In the genomic region with DNA sequence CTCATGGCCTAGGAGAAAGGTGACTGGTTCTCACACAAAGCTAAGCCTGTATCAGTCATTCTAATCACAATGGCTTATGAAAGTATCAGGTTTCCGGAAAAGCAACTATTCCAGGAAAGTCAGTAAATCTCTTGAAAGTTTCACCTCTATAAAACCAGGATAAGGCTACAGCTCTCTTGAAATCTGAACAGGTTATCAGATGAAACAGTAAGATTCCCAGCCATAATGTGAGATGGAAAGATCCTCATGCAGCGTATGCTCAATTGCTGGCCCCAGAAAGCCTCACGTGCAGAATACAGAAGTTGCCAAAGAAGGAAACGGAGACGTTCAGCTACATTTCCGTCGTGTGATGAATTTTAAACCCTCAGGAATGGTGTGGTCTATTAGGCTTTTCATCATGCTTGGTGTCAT, we compare ENCODE assay signal across 1 cellular context.
TF ChIP-seq lines count a peak whose summit lies in the region.

No MANE protein-coding gene starts in this region.

TF ChIP-seq in K562, 482 proteins besides CTCF, POLR2A, EP300 and RAD21 (continued from another document):
- TF ChIP-seq, protein P1, sequence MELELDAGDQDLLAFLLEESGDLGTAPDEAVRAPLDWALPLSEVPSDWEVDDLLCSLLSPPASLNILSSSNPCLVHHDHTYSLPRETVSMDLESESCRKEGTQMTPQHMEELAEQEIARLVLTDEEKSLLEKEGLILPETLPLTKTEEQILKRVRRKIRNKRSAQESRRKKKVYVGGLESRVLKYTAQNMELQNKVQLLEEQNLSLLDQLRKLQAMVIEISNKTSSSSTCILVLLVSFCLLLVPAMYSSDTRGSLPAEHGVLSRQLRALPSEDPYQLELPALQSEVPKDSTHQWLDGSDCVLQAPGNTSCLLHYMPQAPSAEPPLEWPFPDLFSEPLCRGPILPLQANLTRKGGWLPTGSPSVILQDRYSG (tag; conservative IDR thresholded peaks at IDR 0.05; ENCODE audit: low read depth) = no peak
